23 cellular contexts compared by ENCODE assay signal in the genomic region with DNA sequence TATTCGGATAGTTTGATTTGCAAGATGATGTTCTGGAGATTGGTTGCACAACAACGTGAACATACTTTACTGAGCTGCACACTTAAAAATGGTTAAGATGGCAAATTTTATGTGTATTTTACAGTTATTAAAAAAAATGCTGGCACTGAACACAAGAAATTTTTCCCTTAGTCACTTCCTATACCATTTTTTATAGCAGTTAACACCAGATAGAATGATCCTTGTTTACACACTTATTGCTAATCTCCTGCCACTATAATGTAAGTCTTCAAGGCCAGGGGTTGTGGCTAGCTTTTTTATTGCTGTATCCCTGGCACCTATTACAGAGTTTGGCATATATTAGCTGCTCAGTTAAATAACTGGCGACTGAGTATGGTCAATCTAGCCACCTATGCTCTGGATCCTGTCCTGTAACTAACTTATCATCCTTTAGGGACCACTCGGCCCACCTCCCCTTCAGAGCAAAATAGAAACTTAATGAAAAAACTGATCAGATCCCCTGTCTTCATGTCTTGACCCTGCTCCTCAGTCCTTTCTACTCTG. TPM values are rescaled to one million over a fixed set of nuclear protein-coding genes. Genes with fewer than 3 reads are reported as not detected.
DNase-seq lines count a peak whose midpoint lies in the region; ATAC-seq and TF ChIP-seq lines count a peak whose summit lies in the region.
"Had no signal": no experiment of that assay in that cellular context is flagged by ENCODE, and none has a peak within 500 bp of the region (broad histone marks: within the 10 kb centered on the region; RNA-seq: fewer than 3 reads in every experiment).

No MANE protein-coding gene starts in this region.

- TF ChIP-seq CTCF in IMR-90 (conservative IDR thresholded peaks at IDR 0.05; ENCODE audit: low read depth, low read length) (no peak), choroid plexus epithelial cell (conservative IDR thresholded peaks at IDR 0.05; ENCODE audit: low read depth, low read length) (no peak), mucosa of descending colon (IDR thresholded peaks at IDR 0.05) (no peak)

- TF ChIP-seq POLR2A in IMR-90 (IDR thresholded peaks at IDR 0.05; ENCODE audit: low read depth, low read length): no peak

- H3K4me2 ChIP-seq in IMR-90 (ENCODE audit: low read depth, low read length): no peak overlapping the region
- H3K4me2 ChIP-seq: KMS-11 had no signal

- no peak overlapping the region for H3K27ac ChIP-seq in CD8-positive, alpha-beta memory T cell (ENCODE audit: low read depth, low read length)
- H3K27ac ChIP-seq in IMR-90 (ENCODE audit: insufficient read depth, low read length): no peak overlapping the region
- H3K27ac ChIP-seq: adrenal gland, KMS-11, tibial nerve had no signal

- no peak overlapping the region for H2BK20ac ChIP-seq in IMR-90 (ENCODE audit: low read depth, low read length)

- H3K9me1 ChIP-seq in IMR-90 (ENCODE audit: insufficient read depth, low read length): peaks cover 3% of the 10 kb centered on the region; the same call in 1 of the 2 replicates

- DNase-seq in CD8-positive, alpha-beta memory T cell: no peak
- DNase-seq in IMR-90 (peak; percentile 22), choroid plexus epithelial cell (ENCODE audit: low read depth) (peak; percentile 27), mucosa of descending colon (no peak), RPMI8226 (no peak), A172 (ENCODE audit: low spot score) (no peak), COR-L47 (lab: John Stamatoyannopoulos, UW) (no peak), KG1 (lab: John Stamatoyannopoulos, UW) (no peak)
- DNase-seq: activated CD4-positive, alpha-beta T cell treated with anti-CD3 and anti-CD28 coated beads, Interleukin-2, amount 10 ng/mL, durations not matched to agents 7 days and 5 days; activated CD8-positive, alpha-beta memory T cell treated with anti-CD3 and anti-CD28 coated beads, Interleukin-2, amount 50 U/mL, for 4 hours; adrenal gland; GDM1; hippocampal formation; kidney; naive B cell; NCI-H1105; NCI-H2081 treated with DMSO at 0.1 percent for 48 hours; NCI-H524; stimulated activated CD4-positive, alpha-beta T cell treated with anti-CD3 and anti-CD28 coated beads, Interleukin-2, amount 100 ng/mL, for 24 hours; stimulated activated naive CD8-positive, alpha-beta T cell treated with anti-CD3 and anti-CD28 coated beads, Interleukin-15, Interleukin-2, amounts not matched to agents 100 U/mL and 50 U/mL, for 24 hours had no signal

- no peak for TF ChIP-seq RAD21 in IMR-90 (IDR thresholded peaks at IDR 0.05; ENCODE audit: low read length)

- H3K23ac ChIP-seq in IMR-90 (ENCODE audit: low read depth, low read length): no peak overlapping the region

- intact Hi-C loops in IMR-90 (cut with micrococcal nuclease): loop anchor here (5.0 to 10.0 kb wide), 2 partner anchors 154 to 242 kb away; a partner anchor contains a TSS
- intact Hi-C loops in mucosa of descending colon (cut with DNase I, micrococcal nuclease): loop anchor here in 1 of 2 donors (10.0 kb wide), 1 partner anchor 102 kb away; a partner anchor contains a TSS

- H4K91ac ChIP-seq in IMR-90 (ENCODE audit: insufficient read depth, low read depth, low read length): no peak overlapping the region

- H2AFZ ChIP-seq in IMR-90 (replicated peaks; ENCODE audit: low read length, poor library complexity): no peak overlapping the region

- dilution Hi-C loops in IMR-90 (cut with HindIII; ENCODE audit: low sequenced_read_pairs, unreplicated experiment): no loop called here

- no peak overlapping the region for H3K56ac ChIP-seq in IMR-90 (ENCODE audit: extremely low read depth, insufficient read depth, low read length)

- H3K27me3 ChIP-seq in CD8-positive, alpha-beta memory T cell (ENCODE audit: insufficient read depth, low read length, poor library complexity, severe bottlenecking): no peaks in the 10 kb centered on the region
- no peaks in the 10 kb centered on the region for H3K27me3 ChIP-seq in IMR-90 (ENCODE audit: control insufficient read depth, insufficient read depth, low read length)
- H3K27me3 ChIP-seq: adrenal gland, tibial nerve had no signal

- H3K4ac ChIP-seq in IMR-90 (ENCODE audit: low read depth, low read length): no peak overlapping the region

- peak overlapping the region in 5 of 7 donors; percentile 25 to 91 (median 46) for H3K4me3 Mint-ChIP-seq in CD8-positive, alpha-beta memory T cell
- H3K4me3 Mint-ChIP-seq: activated CD4-positive, alpha-beta T cell treated with anti-CD3 and anti-CD28 coated beads, Interleukin-2, amount 10 ng/mL, durations not matched to agents 7 days and 5 days had no signal

- no peak overlapping the region for H2BK15ac ChIP-seq in IMR-90 (ENCODE audit: low read depth, low read length)

- no peak overlapping the region for H2AK5ac ChIP-seq in IMR-90 (ENCODE audit: low read depth, low read length)

- H2BK120ac ChIP-seq in IMR-90 (ENCODE audit: low read depth, low read length): no peak overlapping the region

- no CpG with 5 or more reads among the region's 4 CpGs for WGBS in IMR-90 (ENCODE audit: extremely low coverage in 2 of 2, insufficient read length in 1 of 2), 2 experiments

- H2BK5ac ChIP-seq in IMR-90 (ENCODE audit: low read depth, low read length, poor library complexity, severe bottlenecking): no peak overlapping the region

- no peak overlapping the region for H3K18ac ChIP-seq in IMR-90 (ENCODE audit: low read depth, low read length)

- H3K36me3 ChIP-seq in CD8-positive, alpha-beta memory T cell (ENCODE audit: insufficient read depth, low read length): no peaks in the 10 kb centered on the region
- H3K36me3 ChIP-seq in IMR-90 (ENCODE audit: control insufficient read depth, insufficient read depth, low read length) (peaks cover 3% of the 10 kb centered on the region), mucosa of descending colon (ENCODE audit: low read depth) (no peaks in the 10 kb centered on the region)
- H3K36me3 ChIP-seq: adrenal gland had no signal

- no TSS peak for BruUV-seq in IMR-90 (replicated peaks; lab: Mats Ljungman, UMichigan)

- H3K4me1 ChIP-seq in CD8-positive, alpha-beta memory T cell (ENCODE audit: insufficient read depth, low read length): peaks cover 13% of the 10 kb centered on the region
- 0 out of 2 replicates have a peak, but pooled peaks cover 1% of the 10 kb centered on the region for H3K4me1 ChIP-seq in IMR-90 (ENCODE audit: control insufficient read depth, insufficient read depth, low read length)
- H3K4me1 ChIP-seq in mucosa of descending colon (ENCODE audit: low read depth): peaks cover 19% of the 10 kb centered on the region

- 0 out of 2 replicates have a peak, but pooled peaks cover 6% of the 10 kb centered on the region for H4K20me1 ChIP-seq in IMR-90 (ENCODE audit: insufficient read depth, low read length)

- no peaks in the 10 kb centered on the region for H3K9me3 Mint-ChIP-seq in CD8-positive, alpha-beta memory T cell
- H3K9me3 Mint-ChIP-seq: activated CD4-positive, alpha-beta T cell treated with anti-CD3 and anti-CD28 coated beads, Interleukin-2, amount 10 ng/mL, durations not matched to agents 7 days and 5 days; memory B cell; naive B cell had no signal

- ATAC-seq in IMR-90 (ENCODE audit: low read depth) (no peak), mucosa of descending colon (peak; percentile 24)
- ATAC-seq: stimulated activated naive CD8-positive, alpha-beta T cell treated with anti-CD3 and anti-CD28 coated beads, Interleukin-15, Interleukin-2, amounts not matched to agents 100 U/mL and 50 U/mL, for 24 hours had no signal

- no peak overlapping the region for H3K9ac ChIP-seq in IMR-90 (ENCODE audit: low read depth, low read length)
- H3K9ac ChIP-seq: KMS-11 had no signal

- in situ Hi-C loops in IMR-90 (cut with MboI; ENCODE audit: low sequenced_read_pairs): no loop called here

- H3K27me3 Mint-ChIP-seq in CD8-positive, alpha-beta memory T cell: no peaks in the 10 kb centered on the region
- H3K27me3 Mint-ChIP-seq: activated CD4-positive, alpha-beta T cell treated with anti-CD3 and anti-CD28 coated beads, Interleukin-2, amount 10 ng/mL, durations not matched to agents 7 days and 5 days; memory B cell; naive B cell had no signal

- peaks cover 13 to 31% of the 10 kb centered on the region in 2 experiments for H3K79me1 ChIP-seq in IMR-90 (ENCODE audit: low read depth in 1 of 2, low read length in 2 of 2)

- POLR2A ChIA-PET in CD8-positive, alpha-beta memory T cell (lab: Charles Lee): no interaction called here
- POLR2A ChIA-PET in IMR-90 (lab: Charles Lee; ENCODE audit: unreplicated experiment): no interaction called here

- H2AK9ac ChIP-seq in IMR-90 (replicated peaks; ENCODE audit: low read depth, low read length, poor library complexity): no peak overlapping the region

- CTCF ChIA-PET in CD8-positive, alpha-beta memory T cell (lab: Charles Lee): no interaction called here
- CTCF ChIA-PET in IMR-90 (lab: Yijun Ruan, JAX): no interaction called here

- no peak overlapping the region for H3K14ac ChIP-seq in IMR-90 (replicated peaks; ENCODE audit: low read depth, low read length)

- H3K27ac Mint-ChIP-seq in CD8-positive, alpha-beta memory T cell: peak overlapping the region in 1 of 8 donors; percentile 41
- H3K27ac Mint-ChIP-seq: activated CD4-positive, alpha-beta T cell treated with anti-CD3 and anti-CD28 coated beads, Interleukin-2, amount 10 ng/mL, durations not matched to agents 7 days and 5 days; memory B cell had no signal

- H3K4me3 ChIP-seq in CD8-positive, alpha-beta memory T cell (ENCODE audit: low read length): no peak overlapping the region
- no peak overlapping the region for H3K4me3 ChIP-seq in IMR-90 (ENCODE audit: insufficient read depth, low read depth, low read length)
- no peak overlapping the region for H3K4me3 ChIP-seq in choroid plexus epithelial cell (ENCODE audit: low read depth, low read length)
- no peak overlapping the region for H3K4me3 ChIP-seq in mucosa of descending colon
- H3K4me3 ChIP-seq: adrenal gland, tibial nerve had no signal

- no peaks in the 10 kb centered on the region for H3K9me3 ChIP-seq in CD8-positive, alpha-beta memory T cell (ENCODE audit: low read length)
- H3K9me3 ChIP-seq in IMR-90 (ENCODE audit: control insufficient read depth, insufficient read depth, low read length) (no peaks in the 10 kb centered on the region), mucosa of descending colon (no peaks in the 10 kb centered on the region)
- H3K9me3 ChIP-seq: adrenal gland, tibial nerve had no signal

- no peak overlapping the region for H4K5ac ChIP-seq in IMR-90 (ENCODE audit: low read depth, low read length)

- H4K8ac ChIP-seq in IMR-90 (ENCODE audit: low read depth in 2 of 2, low read length in 2 of 2): no peak overlapping the region

- H3K4me1 Mint-ChIP-seq in CD8-positive, alpha-beta memory T cell: peaks cover 17 to 25% (median 23%) of the 10 kb centered on the region in 3 donors

- peaks cover 0 to 8% (median 0%) of the 10 kb centered on the region in 3 donors for H3K36me3 Mint-ChIP-seq in CD8-positive, alpha-beta memory T cell
- H3K36me3 Mint-ChIP-seq: naive B cell had no signal

RNA-seq across cellular contexts. Expression of a gene that starts 2.0 kb away (rescaled TPM):
- total RNA-seq in CD8-positive, alpha-beta memory T cell: 10 to 100 TPM; 47.9 to 51.6 TPM
- polyA plus RNA-seq in CD8-positive, alpha-beta memory T cell: 53.3 TPM
- 57.9 and 78.6 TPM in 2 replicates for total RNA-seq in IMR-90 (2012; rRNA removed)
- polyA plus RNA-seq in IMR-90 (2012; rRNA removed): 65.3 and 71.1 TPM in 2 replicates
- polyA plus RNA-seq in IMR-90 (2012; cell fraction: cytosol; rRNA removed): 69.8 and 135 TPM in 2 replicates
- 30.9 and 44.7 TPM in 2 replicates for polyA plus RNA-seq in IMR-90 (2012; cell fraction: nucleus; rRNA removed; ENCODE audit: low replicate concordance)
- 10 to 100 TPM; 33.6 to 36.8 (median 34.0) TPM for total RNA-seq in mucosa of descending colon
- 123 and 133 TPM in 2 replicates for total RNA-seq in A172 (2014; rRNA removed; shearing (Covaris generic))

Comparison
In these comparisons a context has a peak if more than half of its experiments do, and no peak if none do; other contexts are left out.
1. DNase-seq: peak in IMR-90 (single experiment) and choroid plexus epithelial cell (single experiment); none in CD8-positive, alpha-beta memory T cell (0 of 5), mucosa of descending colon (0 of 3), RPMI8226 (single experiment), A172 (single experiment), COR-L47 (single experiment) and KG1 (single experiment).